In genomic region chr4:145619639-145619996, GRCh38 we compare ENCODE assay signal across 8 cellular contexts. TPM values are rescaled to one million over a fixed set of nuclear protein-coding genes. Genes with fewer than 3 reads are reported as not detected.
DNase-seq lines count a peak whose midpoint lies in the region; ATAC-seq, FAIRE-seq and TF ChIP-seq lines count a peak whose summit lies in the region.

No MANE protein-coding gene starts in this region.

- H4K20me1 ChIP-seq in astrocyte (ENCODE audit: insufficient read depth, low read length) (no peaks in the 10 kb centered on the region), smooth muscle cell (ENCODE audit: low read depth) (no peaks in the 10 kb centered on the region)

- no peaks in the 10 kb centered on the region for H3K9me3 ChIP-seq in astrocyte (ENCODE audit: insufficient read depth, low read depth, low read length)
- H3K9me3 ChIP-seq in iPS-18c (ENCODE audit: control insufficient read depth, insufficient read depth, low read length), result no peaks in the 10 kb centered on the region
- no peaks in the 10 kb centered on the region for H3K9me3 ChIP-seq in smooth muscle cell (replicated peaks; ENCODE audit: low read depth)

- H3K27me3 ChIP-seq in ACC112 (ENCODE audit: insufficient read depth, low read length), result no peaks in the 10 kb centered on the region
- no peaks in the 10 kb centered on the region for H3K27me3 ChIP-seq in astrocyte (ENCODE audit: insufficient read depth, low read length)
- H3K27me3 ChIP-seq in smooth muscle cell (ENCODE audit: low read depth), result no peaks in the 10 kb centered on the region

- TF ChIP-seq CTCF in astrocyte (IDR thresholded peaks at IDR 0.05; ENCODE audit: insufficient read depth, low read depth, low read length), result no peak
- no peak for TF ChIP-seq CTCF in smooth muscle cell (IDR thresholded peaks at IDR 0.05; ENCODE audit: borderline replicate concordance, insufficient read depth, poor library complexity, severe bottlenecking)

- H3K79me2 ChIP-seq in ACC112 (ENCODE audit: control insufficient read depth, insufficient read depth, low read length, unreplicated experiment) (peaks cover 21% of the 10 kb centered on the region), astrocyte (ENCODE audit: insufficient read depth, low read length) (peaks cover 11% of the 10 kb centered on the region), smooth muscle cell (ENCODE audit: low read depth) (peaks cover 8% of the 10 kb centered on the region)

- H3K4me2 ChIP-seq in astrocyte (ENCODE audit: low read length) (peak overlapping the region; percentile 88), smooth muscle cell (peak overlapping the region; percentile 88)

- H3K27ac Mint-ChIP-seq in astrocyte (ENCODE audit: unreplicated experiment), result peak overlapping the region; percentile 97

- peaks cover 3% of the 10 kb centered on the region for H3K9me3 Mint-ChIP-seq in astrocyte (ENCODE audit: unreplicated experiment)

- H3K9ac ChIP-seq in astrocyte (ENCODE audit: low read length), result peak overlapping the region; percentile 94
- peak overlapping the region; percentile 91 for H3K9ac ChIP-seq in smooth muscle cell (ENCODE audit: low read depth)

- peak overlapping the region; percentile 94 for H3K4me3 Mint-ChIP-seq in astrocyte (ENCODE audit: unreplicated experiment)

- peak; percentile 31 for ATAC-seq in GM18861 (IDR thresholded peaks at IDR 0.05; ENCODE audit: unreplicated experiment)
- peak; percentile 40 for ATAC-seq in HG03095 (IDR thresholded peaks at IDR 0.05; ENCODE audit: unreplicated experiment)

- H3K4me3 ChIP-seq in ACC112 (ENCODE audit: low read depth, low read length), result peak overlapping the region; percentile 91
- H3K4me3 ChIP-seq in astrocyte (ENCODE audit: insufficient read depth, low read depth, low read length), result peak overlapping the region; percentile 96
- peak overlapping the region; percentile 92 for H3K4me3 ChIP-seq in iPS-18c (ENCODE audit: insufficient read depth, low read depth, low read length)
- peak overlapping the region; percentile 85 for H3K4me3 ChIP-seq in smooth muscle cell

- FAIRE-seq in astrocyte (lab: Jason Lieb, UNC), result no peak

- H3K27ac ChIP-seq in ACC112 (ENCODE audit: low read depth, low read length), result peak overlapping the region; percentile 88
- H3K27ac ChIP-seq in astrocyte (ENCODE audit: low read depth, low read length), result peak overlapping the region; percentile 90
- peak overlapping the region; percentile 95 for H3K27ac ChIP-seq in smooth muscle cell (ENCODE audit: low read depth)

- WGBS in smooth muscle cell (ENCODE audit: low lambda C conversion rate), result 14% methylated on average over 9 of the region's 9 CpGs

- H3F3A ChIP-seq in smooth muscle cell (ENCODE audit: low read depth), result no peaks in the 10 kb centered on the region

- H3K4me1 ChIP-seq in ACC112 (ENCODE audit: control insufficient read depth, insufficient read depth, low read length, unreplicated experiment) (peaks cover 27% of the 10 kb centered on the region), astrocyte (ENCODE audit: insufficient read depth, low read length) (peaks cover 13% of the 10 kb centered on the region), smooth muscle cell (ENCODE audit: low read depth) (peaks cover 13% of the 10 kb centered on the region)

- no peaks in the 10 kb centered on the region for H3K27me3 Mint-ChIP-seq in astrocyte (ENCODE audit: low read depth, unreplicated experiment)

- DNase-seq in RPMI7951 (ENCODE audit: low read depth) (peak; percentile 47), astrocyte (ENCODE audit: low read depth) (peak; percentile 47), smooth muscle cell (lab: John Stamatoyannopoulos, UW; ENCODE audit: unreplicated experiment) (no peak), T1000 (lab: John Stamatoyannopoulos, UW) (no peak)

- peaks cover 4% of the 10 kb centered on the region for H3K36me3 Mint-ChIP-seq in astrocyte (ENCODE audit: low read depth, unreplicated experiment)

- H3K4me1 Mint-ChIP-seq in astrocyte (ENCODE audit: low read depth, unreplicated experiment), result peaks cover 18% of the 10 kb centered on the region

- peak overlapping the region; percentile 86 for H2AFZ ChIP-seq in ACC112 (ENCODE audit: low read length, unreplicated experiment)
- H2AFZ ChIP-seq in astrocyte (ENCODE audit: low read depth, low read length), result peak overlapping the region; percentile 82
- peak overlapping the region; percentile 95 for H2AFZ ChIP-seq in smooth muscle cell (ENCODE audit: low read depth)

- H3K36me3 ChIP-seq in ACC112 (ENCODE audit: insufficient read depth, low read length) (peaks cover 4% of the 10 kb centered on the region; the same call in 1 of the 2 replicates), astrocyte (ENCODE audit: insufficient read depth, low read length) (no peaks in the 10 kb centered on the region), smooth muscle cell (ENCODE audit: low read depth) (no peaks in the 10 kb centered on the region)

RNA-seq across cellular contexts. Expression of gene MMAA, which starts 0.4 kb away (rescaled TPM):
- total RNA-seq in RPMI7951 (2014; rRNA removed; shearing (Covaris generic)), result 0.78 and 1.6 TPM in 2 replicates
- total RNA-seq in astrocyte, result 8.5 and 10.4 TPM in 2 replicates
- 2.2 and 5.3 TPM in 2 replicates for total RNA-seq in smooth muscle cell
- polyA plus RNA-seq in smooth muscle cell, result 2.3 and 5.1 TPM in 2 replicates

Comparison
In these comparisons a context has a peak if more than half of its experiments do, and no peak if none do; other contexts are left out.
1. DNase-seq: peak in RPMI7951 (single experiment) and astrocyte (single experiment); none in smooth muscle cell (single experiment) and T1000 (single experiment).
2. Peak in every context shown above with its lines, with median percentiles within 50 percentile points of each other: H2AFZ ChIP-seq, H3K27ac ChIP-seq and H3K4me3 ChIP-seq.